30 cellular contexts compared by ENCODE assay signal in the genomic region with DNA sequence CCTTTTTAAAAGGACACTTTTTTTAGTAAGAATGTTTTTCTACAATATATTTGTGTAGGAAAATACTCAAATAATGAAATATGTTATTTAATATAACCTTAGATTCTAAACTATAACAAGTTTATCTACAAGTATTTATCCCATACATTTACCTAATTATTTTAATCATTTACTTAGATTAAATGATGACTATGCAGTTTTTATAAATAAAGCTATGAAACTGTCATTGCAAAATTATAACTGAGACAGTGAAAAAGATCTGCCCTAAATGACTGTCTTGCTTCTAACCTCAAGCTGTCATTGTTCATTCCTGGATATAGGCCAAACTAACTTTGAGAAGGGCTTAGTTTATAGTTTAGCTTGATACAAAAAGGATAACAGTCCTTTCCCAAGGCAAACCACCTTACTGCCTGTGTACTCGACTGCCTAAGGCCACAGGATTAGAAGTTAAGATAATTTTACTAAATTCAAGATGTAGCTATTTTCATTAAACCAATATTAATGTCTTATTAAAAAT.
DNase-seq lines count a peak whose midpoint lies in the region; ATAC-seq and TF ChIP-seq lines count a peak whose summit lies in the region.
"Had no signal": no experiment of that assay in that cellular context is flagged by ENCODE, and none has a peak within 500 bp of the region (broad histone marks: within the 10 kb centered on the region; RNA-seq: fewer than 3 reads in every experiment).

No MANE protein-coding gene starts in this region.

- no peak overlapping the region for H2BK20ac ChIP-seq in IMR-90 (ENCODE audit: low read depth, low read length)

- H3K9me3 ChIP-seq in IMR-90 (ENCODE audit: control insufficient read depth, insufficient read depth, low read length), result no peaks in the 10 kb centered on the region
- H3K9me3 ChIP-seq: esophagus muscularis mucosa, Peyer's patch, prostate gland, SJSA1, thyroid gland, vagina had no signal

- no CpG with 5 or more reads among the region's 1 CpG for WGBS in IMR-90 (ENCODE audit: extremely low coverage in 2 of 2, insufficient read length in 1 of 2), 2 experiments

- H3K27ac Mint-ChIP-seq in natural killer cell, result no peak overlapping the region
- H3K27ac Mint-ChIP-seq: activated CD4-positive, alpha-beta T cell treated with anti-CD3 and anti-CD28 coated beads, Interleukin-2, amount 10 ng/mL, durations not matched to agents 24 days and 14 days; activated naive CD8-positive, alpha-beta T cell; CD8-positive, alpha-beta T cell; effector memory CD8-positive, alpha-beta T cell; naive thymus-derived CD8-positive, alpha-beta T cell had no signal

- no peaks in the 10 kb centered on the region for H3K9me1 ChIP-seq in IMR-90 (ENCODE audit: insufficient read depth, low read length)

- H2BK15ac ChIP-seq in IMR-90 (ENCODE audit: low read depth, low read length), result no peak overlapping the region

- no peaks in the 10 kb centered on the region; the same call in 1 of the 2 replicates for H3K27me3 ChIP-seq in IMR-90 (ENCODE audit: control insufficient read depth, insufficient read depth, low read length)
- H3K27me3 ChIP-seq: esophagus muscularis mucosa, Peyer's patch, SJSA1, thyroid gland, vagina had no signal

- TF ChIP-seq POLR2A in IMR-90 (IDR thresholded peaks at IDR 0.05; ENCODE audit: low read depth, low read length), result no peak

- dilution Hi-C loops in IMR-90 (cut with HindIII; ENCODE audit: low sequenced_read_pairs, unreplicated experiment), result no loop called here

- no peak overlapping the region for H3K18ac ChIP-seq in IMR-90 (ENCODE audit: low read depth, low read length)

- no peak overlapping the region for H4K8ac ChIP-seq in IMR-90 (ENCODE audit: low read depth in 2 of 2, low read length in 2 of 2)

- H4K20me1 ChIP-seq in IMR-90 (ENCODE audit: insufficient read depth, low read length), result no peaks in the 10 kb centered on the region

- no peaks in the 10 kb centered on the region for H3K4me1 Mint-ChIP-seq in natural killer cell
- H3K4me1 Mint-ChIP-seq: activated CD4-positive, alpha-beta T cell treated with anti-CD3 and anti-CD28 coated beads, Interleukin-2, amount 10 ng/mL, durations not matched to agents 24 days and 14 days; naive thymus-derived CD8-positive, alpha-beta T cell had no signal

- no peak overlapping the region for H3K4me3 ChIP-seq in IMR-90 (ENCODE audit: insufficient read depth, low read depth, low read length)
- H3K4me3 ChIP-seq in fibroblast of villous mesenchyme (ENCODE audit: low read depth, low read length), result no peak overlapping the region
- H3K4me3 ChIP-seq: esophagus muscularis mucosa, Peyer's patch, prostate gland, SJSA1, thyroid gland, vagina had no signal

- H2AK5ac ChIP-seq in IMR-90 (ENCODE audit: low read depth, low read length), result no peak overlapping the region

- no peak overlapping the region for H4K91ac ChIP-seq in IMR-90 (ENCODE audit: insufficient read depth, low read depth, low read length)

- peak; percentile 9 for DNase-seq in NCI-H1105 treated with DMSO at 0.1 percent for 48 hours (lab: John Stamatoyannopoulos, UW)
- no peak for DNase-seq in NCI-H1105 (lab: John Stamatoyannopoulos, UW)
- DNase-seq in IMR-90, result no peak
- peak; percentile 7 for DNase-seq in astrocyte of the hippocampus (ENCODE audit: low read depth, low spot score)
- DNase-seq in fibroblast of villous mesenchyme (ENCODE audit: low read depth), result peak; percentile 30
- no peak for DNase-seq in natural killer cell
- DNase-seq in activated CD4-positive, alpha-beta T cell treated with anti-CD3 and anti-CD28 coated beads for 1 hour, result no peak
- DNase-seq: activated CD4-positive, alpha-beta T cell treated with anti-CD3 and anti-CD28 coated beads, Interleukin-2, amount 10 ng/mL, durations not matched to agents 24 days and 14 days; anterior cingulate cortex; CD8-positive, alpha-beta T cell; cortex of kidney; effector memory CD8-positive, alpha-beta T cell; foreskin melanocyte; midbrain; naive thymus-derived CD8-positive, alpha-beta T cell; NCI-H1048; NCI-H187 treated with DMSO at 0.1 percent for 48 hours; NCI-H524 treated with DMSO at 0.1 percent for 48 hours; occipital lobe; Peyer's patch; stimulated activated CD4-positive, alpha-beta T cell treated with anti-CD3 and anti-CD28 coated beads, Interleukin-4, amount 100 ng/mL, for 1 hour; T-helper 9 cell; thyroid gland had no signal

- H3K27ac ChIP-seq in IMR-90 (ENCODE audit: insufficient read depth, low read length), result no peak overlapping the region
- H3K27ac ChIP-seq: esophagus muscularis mucosa, Peyer's patch, prostate gland, SJSA1, vagina had no signal

- CTCF ChIA-PET in IMR-90 (lab: Yijun Ruan, JAX), result interaction anchor here (1.3 kb wide), 1 partner anchor 24 kb away, joined by 5 read pairs; no protein-coding TSS in a partner anchor

- ATAC-seq in IMR-90 (ENCODE audit: low read depth) (no peak), HG03354 (IDR thresholded peaks at IDR 0.05; ENCODE audit: poor library complexity, severe bottlenecking, unreplicated experiment) (no peak), natural killer cell (no peak)
- ATAC-seq: CD8-positive, alpha-beta T cell; effector memory CD8-positive, alpha-beta T cell; naive thymus-derived CD8-positive, alpha-beta T cell; sciatic nerve had no signal

- H3K36me3 Mint-ChIP-seq in natural killer cell, result no peaks in the 10 kb centered on the region
- H3K36me3 Mint-ChIP-seq: activated naive CD8-positive, alpha-beta T cell; CD8-positive, alpha-beta T cell; naive thymus-derived CD8-positive, alpha-beta T cell had no signal

- no peak overlapping the region for H3K56ac ChIP-seq in IMR-90 (ENCODE audit: extremely low read depth, insufficient read depth, low read length)

- no peak overlapping the region for H2AK9ac ChIP-seq in IMR-90 (replicated peaks; ENCODE audit: low read depth, low read length, poor library complexity)

- H3K4me2 ChIP-seq in IMR-90 (ENCODE audit: low read depth, low read length), result no peak overlapping the region

- H2BK5ac ChIP-seq in IMR-90 (ENCODE audit: low read depth, low read length, poor library complexity, severe bottlenecking), result no peak overlapping the region

- H2AFZ ChIP-seq in IMR-90 (replicated peaks; ENCODE audit: low read length, poor library complexity), result no peak overlapping the region

- no TSS peak for BruUV-seq in IMR-90 (replicated peaks; lab: Mats Ljungman, UMichigan)

- H3K4me1 ChIP-seq in IMR-90 (ENCODE audit: control insufficient read depth, insufficient read depth, low read length), result 0 out of 2 replicates have a peak, but pooled peaks cover 3% of the 10 kb centered on the region
- H3K4me1 ChIP-seq: esophagus muscularis mucosa, Peyer's patch, prostate gland, vagina had no signal

- no peaks in the 10 kb centered on the region for H3K79me1 ChIP-seq in IMR-90 (ENCODE audit: low read depth in 1 of 2, low read length in 2 of 2)

- peaks cover 0 to 2% of the 10 kb centered on the region in 2 donors for H3K9me3 Mint-ChIP-seq in natural killer cell
- H3K9me3 Mint-ChIP-seq: activated CD4-positive, alpha-beta T cell treated with anti-CD3 and anti-CD28 coated beads, Interleukin-2, amount 10 ng/mL, durations not matched to agents 24 days and 14 days; CD8-positive, alpha-beta T cell; effector memory CD8-positive, alpha-beta T cell had no signal

- POLR2A ChIA-PET in IMR-90 (lab: Charles Lee; ENCODE audit: unreplicated experiment), result no interaction called here

- H3K14ac ChIP-seq in IMR-90 (replicated peaks; ENCODE audit: low read depth, low read length), result no peak overlapping the region

- no peak overlapping the region for H3K9ac ChIP-seq in IMR-90 (ENCODE audit: low read depth, low read length)

- H3K36me3 ChIP-seq in IMR-90 (ENCODE audit: control insufficient read depth, insufficient read depth, low read length), result no peaks in the 10 kb centered on the region
- H3K36me3 ChIP-seq: esophagus muscularis mucosa, Peyer's patch, prostate gland, SJSA1, thyroid gland, vagina had no signal

- H3K4ac ChIP-seq in IMR-90 (ENCODE audit: low read depth, low read length), result no peak overlapping the region

- intact Hi-C loops in IMR-90 (cut with micrococcal nuclease) (no loop called here), natural killer cell (cut with micrococcal nuclease) (no loop called here)

- H2BK120ac ChIP-seq in IMR-90 (ENCODE audit: low read depth, low read length), result no peak overlapping the region

- H3K23ac ChIP-seq in IMR-90 (ENCODE audit: low read depth, low read length), result no peak overlapping the region

- H3K27me3 Mint-ChIP-seq in natural killer cell (ENCODE audit: low read depth in 2 of 2), result no peaks in the 10 kb centered on the region

- H4K5ac ChIP-seq in IMR-90 (ENCODE audit: low read depth, low read length), result no peak overlapping the region

- TF ChIP-seq RAD21 in IMR-90 (IDR thresholded peaks at IDR 0.05; ENCODE audit: low read length), result no peak

- no peak overlapping the region for H3K4me3 Mint-ChIP-seq in natural killer cell
- H3K4me3 Mint-ChIP-seq: activated CD4-positive, alpha-beta T cell treated with anti-CD3 and anti-CD28 coated beads, Interleukin-2, amount 10 ng/mL, durations not matched to agents 24 days and 14 days; activated naive CD8-positive, alpha-beta T cell; CD8-positive, alpha-beta T cell; effector memory CD8-positive, alpha-beta T cell; naive thymus-derived CD8-positive, alpha-beta T cell had no signal

- no peak for TF ChIP-seq CTCF in IMR-90 (conservative IDR thresholded peaks at IDR 0.05; ENCODE audit: low read depth, low read length)
- no peak for TF ChIP-seq CTCF in fibroblast of villous mesenchyme (IDR thresholded peaks at IDR 0.05; ENCODE audit: insufficient read depth, low read depth, low read length)
- no peak for TF ChIP-seq CTCF in natural killer cell (IDR thresholded peaks at IDR 0.05)

- in situ Hi-C loops in IMR-90 (cut with MboI; ENCODE audit: low sequenced_read_pairs), result no loop called here

TF ChIP-seq in IMR-90, 13 proteins besides CTCF, POLR2A, EP300 and RAD21:
- TF ChIP-seq MAFK (IDR thresholded peaks at IDR 0.05; ENCODE audit: low read depth, low read length) (peak; percentile 96), NFE2L2 (IDR thresholded peaks at IDR 0.05; ENCODE audit: low read depth, low read length) (0 out of 2 replicates have a peak, but pooled peaks have one; percentile 7), CHD1 (IDR thresholded peaks at IDR 0.05; ENCODE audit: low read depth, low read length) (no peak)

Comparison
In these comparisons a context has a peak if more than half of its experiments do, and no peak if none do; other contexts are left out.
1. DNase-seq: peak in NCI-H1105 treated with DMSO at 0.1 percent for 48 hours (single experiment), astrocyte of the hippocampus (single experiment) and fibroblast of villous mesenchyme (single experiment); none in NCI-H1105 (single experiment), IMR-90 (single experiment), natural killer cell (single experiment) and activated CD4-positive, alpha-beta T cell treated with anti-CD3 and anti-CD28 coated beads for 1 hour (single experiment).